In the genomic region with DNA sequence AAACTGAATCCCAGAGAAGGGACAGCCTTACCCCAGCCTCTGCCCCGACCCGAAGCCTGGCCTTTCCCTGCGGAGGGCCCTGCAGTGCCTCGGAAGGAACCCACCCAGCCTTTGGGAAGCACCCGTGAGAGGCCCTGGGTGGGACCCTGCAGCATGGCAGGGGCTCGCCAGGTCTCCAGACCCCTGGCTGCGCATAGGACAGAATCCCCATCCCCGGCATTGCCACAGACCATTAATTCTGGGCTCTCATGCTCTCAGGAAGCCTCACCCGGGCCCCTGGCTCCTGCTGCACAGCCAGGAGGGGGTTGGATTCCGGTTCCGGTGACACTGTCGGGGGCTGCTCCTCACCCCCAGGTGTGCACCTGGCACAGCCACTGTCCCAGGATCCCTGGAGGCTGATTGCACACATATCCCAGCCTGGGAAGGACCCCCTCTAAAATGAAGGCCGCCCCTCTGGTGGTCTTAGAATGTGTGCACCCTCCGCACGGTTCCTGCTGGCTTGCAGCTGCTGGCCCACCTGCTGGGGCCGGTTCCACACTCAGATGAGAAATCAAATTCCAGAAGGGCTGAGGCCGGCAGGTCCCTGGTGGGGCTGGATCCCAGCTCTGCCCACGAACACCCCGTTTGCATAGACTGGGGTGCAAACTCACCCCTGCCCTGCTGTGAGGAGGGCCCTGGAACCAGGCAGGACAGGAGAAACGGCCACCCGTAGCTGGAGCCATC, we compare ENCODE assay signal across 14 cellular contexts. TPM values are rescaled to one million over a fixed set of nuclear protein-coding genes. Genes with fewer than 3 reads are reported as not detected.
A peak's percentile ranks its signal among the peaks of the same experiment; 100 is the strongest.
DNase-seq lines count a peak whose midpoint lies in the region; ATAC-seq, FAIRE-seq and TF ChIP-seq lines count a peak whose summit lies in the region.
"Had no signal": no experiment of that assay in that cellular context is flagged by ENCODE, and none has a peak within 500 bp of the region (broad histone marks: within the 10 kb centered on the region; RNA-seq: fewer than 3 reads in every experiment).

No MANE protein-coding gene starts in this region.

- 89% methylated on average over 12 of the region's 21 CpGs for WGBS in A549 (ENCODE audit: missing lambda C conversion rate)

- no peak for TF ChIP-seq RAD21 in A549 (conservative IDR thresholded peaks at IDR 0.05 in 1 of 2, IDR thresholded peaks at IDR 0.05 in 1 of 2)

- H3K36me3 Mint-ChIP-seq in nephron progenitor cell (ENCODE audit: low read depth) (no peaks in the 10 kb centered on the region), WTC11 (no peaks in the 10 kb centered on the region)
- no peaks in the 10 kb centered on the region for H3K36me3 Mint-ChIP-seq in activated naive CD4-positive, alpha-beta T cell treated with anti-CD3 and anti-CD28 coated beads, Interleukin-2, amount 50 U/mL, for 72 hours
- H3K36me3 Mint-ChIP-seq: T-cell had no signal

- H3K27ac ChIP-seq in A549 (no peak overlapping the region; a peak in 1 of 6 replicates), HEK293 (ENCODE audit: extremely low read depth, low read depth, low read length) (no peak overlapping the region), dorsolateral prefrontal cortex (peak overlapping the region in 34 of 59 donors; percentile 1 to 82 (median 54))
- H3K27ac ChIP-seq: pancreas had no signal

- CTCF ChIA-PET in A549 (lab: Yijun Ruan, JAX) (interaction anchor here (0.7 to 4.5 kb wide), 10 partner anchors 10 to 183 kb away, joined by 3 to 29 read pairs (median 5); partner anchors contain the start of gene AGPAT2), HEK293 (lab: Yijun Ruan, JAX) (interaction anchor here (0.7 to 0.9 kb wide), 5 partner anchors 16 to 529 kb away, joined by 3 to 4 read pairs (median 3); no protein-coding TSS in a partner anchor), WTC11 (lab: Charles Lee) (no interaction called here)

- H3K4me1 ChIP-seq in A549 (peaks cover 33% of the 10 kb centered on the region), HEK293 (ENCODE audit: control insufficient read depth, insufficient read depth, low read length) (no peaks in the 10 kb centered on the region)
- H3K4me1 ChIP-seq: pancreas had no signal

- no peak for TF ChIP-seq EP300 in A549 (IDR thresholded peaks at IDR 0.05)

- no peaks in the 10 kb centered on the region for H3K9me3 ChIP-seq in A549
- H3K9me3 ChIP-seq in HEK293 (ENCODE audit: control insufficient read depth, insufficient read depth, low read depth, low read length), result no peaks in the 10 kb centered on the region
- H3K9me3 ChIP-seq: mucosa of descending colon, pancreas, transverse colon had no signal

- H3K4me2 ChIP-seq in A549, result peak overlapping the region; percentile 93; the same call in 2 of the 3 replicates

- no peak for DNase-seq in A549 (ENCODE audit: low read depth in 1 of 2, low spot score in 1 of 2)
- no peak for DNase-seq in dorsolateral prefrontal cortex
- peak; percentile 52 for DNase-seq in nephron progenitor cell
- DNase-seq in stimulated activated CD4-positive, alpha-beta T cell treated with anti-CD3 and anti-CD28 coated beads, Interleukin-2, amount 100 ng/mL, for 48 hours, result no peak
- DNase-seq in activated naive CD4-positive, alpha-beta T cell treated with anti-CD3 and anti-CD28 coated beads, Interleukin-2, amount 50 U/mL, for 72 hours (ENCODE audit: low spot score in 2 of 2), result no peak
- no peak for DNase-seq in WTC11 (ENCODE audit: low spot score)
- DNase-seq in NOMO-1 treated with dmso at 0.1 percent for 144 hours (lab: John Stamatoyannopoulos, UW; ENCODE audit: unreplicated experiment), result no peak
- DNase-seq: cortex of kidney, MM.1S, pancreas, T-cell, transverse colon had no signal

- no peak for TF ChIP-seq CTCF in A549 (IDR thresholded peaks at IDR 0.05)
- TF ChIP-seq CTCF in HEK293 (tag by site-specific recombination; IDR thresholded peaks at IDR 0.05), result no peak
- no peak for TF ChIP-seq CTCF in dorsolateral prefrontal cortex (IDR thresholded peaks at IDR 0.05 in 54 of 56, conservative IDR thresholded peaks at IDR 0.05 in 2 of 56; ENCODE audit: low read depth in 1 of 56, partially characterized antibody in 56 of 56)
- TF ChIP-seq CTCF in nephron progenitor cell (IDR thresholded peaks at IDR 0.05), result no peak
- no peak for TF ChIP-seq CTCF in WTC11 (IDR thresholded peaks at IDR 0.05)

- H3K9me3 Mint-ChIP-seq in nephron progenitor cell, result no peaks in the 10 kb centered on the region
- no peaks in the 10 kb centered on the region for H3K9me3 Mint-ChIP-seq in activated naive CD4-positive, alpha-beta T cell treated with anti-CD3 and anti-CD28 coated beads, Interleukin-2, amount 50 U/mL, for 72 hours
- H3K9me3 Mint-ChIP-seq in WTC11, result no peaks in the 10 kb centered on the region
- H3K9me3 Mint-ChIP-seq: T-cell had no signal

- no peak overlapping the region for H3K4me3 Mint-ChIP-seq in nephron progenitor cell
- no peak overlapping the region for H3K4me3 Mint-ChIP-seq in WTC11

- ATAC-seq in A549 (no peak), WTC11 (no peak)
- ATAC-seq in activated naive CD4-positive, alpha-beta T cell treated with anti-CD3 and anti-CD28 coated beads, Interleukin-2, amount 50 U/mL, for 72 hours, result no peak
- ATAC-seq: pancreas, T-cell had no signal

- no peaks in the 10 kb centered on the region for H3K36me3 ChIP-seq in HEK293 (ENCODE audit: control insufficient read depth in 2 of 2, insufficient read depth in 1 of 2, low read length in 2 of 2)
- H3K36me3 ChIP-seq: pancreas, transverse colon had no signal

- POLR2A ChIA-PET in A549 (lab: Yijun Ruan, JAX) (no interaction called here), HEK293 (lab: Yijun Ruan, JAX) (interaction anchor here (0.6 to 1.3 kb wide), 2 partner anchors 8 to 15 kb away, joined by 3 to 5 read pairs; no protein-coding TSS in a partner anchor), WTC11 (lab: Charles Lee) (no interaction called here)

- intact Hi-C loops in dorsolateral prefrontal cortex (cut with DNase I), result no loop called here

- H3K4me1 Mint-ChIP-seq in nephron progenitor cell, result peaks cover 41% of the 10 kb centered on the region
- H3K4me1 Mint-ChIP-seq in WTC11, result peaks cover 3% of the 10 kb centered on the region; the same call in 1 of the 2 replicates

- H3K27ac Mint-ChIP-seq in nephron progenitor cell (no peak overlapping the region), WTC11 (no peak overlapping the region)
- H3K27ac Mint-ChIP-seq in activated naive CD4-positive, alpha-beta T cell treated with anti-CD3 and anti-CD28 coated beads, Interleukin-2, amount 50 U/mL, for 72 hours, result no peak overlapping the region
- H3K27ac Mint-ChIP-seq: T-cell had no signal

- H3K4me3 ChIP-seq in A549 (no peak overlapping the region), HEK293 (ENCODE audit: low read depth, low read length) (no peak overlapping the region), dorsolateral prefrontal cortex (peak overlapping the region in 53 of 59 donors; percentile 6 to 72 (median 47))
- H3K4me3 ChIP-seq: mucosa of descending colon had no signal

- FAIRE-seq in A549 (lab: Jason Lieb, UNC), result no peak
- FAIRE-seq: pancreas had no signal

- no peak for TF ChIP-seq POLR2A in A549 (IDR thresholded peaks at IDR 0.05; ENCODE audit: low read length)

- H3K27me3 ChIP-seq in dorsolateral prefrontal cortex, result peaks cover 0 to 22% (median 0%) of the 10 kb centered on the region in 45 donors
- H3K27me3 ChIP-seq: pancreas had no signal

- no peaks in the 10 kb centered on the region for H3K27me3 Mint-ChIP-seq in nephron progenitor cell (ENCODE audit: low read depth, poor library complexity)
- H3K27me3 Mint-ChIP-seq in WTC11 (ENCODE audit: low read depth), result no peaks in the 10 kb centered on the region; the same call in 1 of the 2 replicates

TF ChIP-seq in A549, 52 proteins besides CTCF, POLR2A, EP300 and RAD21 (continues in another document):
- no peak for TF ChIP-seq ESRRA (IDR thresholded peaks at IDR 0.05; ENCODE audit: borderline replicate concordance, low read length)
- TF ChIP-seq HOXB13 (CRISPR knock-in tag; IDR thresholded peaks at IDR 0.05; ENCODE audit: low read depth), result no peak

TF ChIP-seq in HEK293, 187 proteins besides CTCF, POLR2A, EP300 and RAD21 (continues in another document):
- no peak for TF ChIP-seq ZBTB7A (tag by site-specific recombination; IDR thresholded peaks at IDR 0.05; ENCODE audit: low read depth)

TF ChIP-seq in WTC11, 78 proteins besides CTCF, POLR2A, EP300 and RAD21 (continues in another document):
- TF ChIP-seq SP1 (CRISPR knock-in tag; conservative IDR thresholded peaks at IDR 0.05), result no peak
- TF ChIP-seq IRF2 (CRISPR knock-in tag; IDR thresholded peaks at IDR 0.05; ENCODE audit: borderline replicate concordance, low read depth), result no peak
- no peak for TF ChIP-seq CREM (CRISPR knock-in tag; IDR thresholded peaks at IDR 0.05)

RNA-seq across cellular contexts. Expression of gene EGFL7, which starts 4.7 kb away (rescaled TPM):
- polyA plus RNA-seq in A549 (2011; rRNA removed), result 15.3 and 19.9 TPM in 2 replicates
- polyA plus RNA-seq in A549 (2012; cell fraction: cytosol; rRNA removed), result 49.6 and 71.8 TPM in 2 replicates
- 70.7 and 117 TPM in 2 replicates for polyA plus RNA-seq in A549 (2012; cell fraction: nucleus; rRNA removed)
- polyA plus RNA-seq in A549 (2017; fragmentation: RNase III; extraction: RNeasy Plus Mini Kit Qiagen cat#74134 plus additional on column Dnase treatment), result 28.9 to 34.4 TPM (median 32.3 TPM) in 3 replicates
- 3.1 and 5.9 TPM in 2 replicates for polyA minus RNA-seq in A549 (2011; rRNA and poly(A)+ RNA removed)
- total RNA-seq in dorsolateral prefrontal cortex, result 100 to 1,000 TPM in 13 of 120 experiments, 10 to 100 TPM in 107; 43.0 to 145 (median 80.4) TPM
- 1 to 10 TPM in 1 of 2 donors, under 1 TPM in 1; 0.61 to 1.6 TPM for total RNA-seq in activated naive CD4-positive, alpha-beta T cell treated with anti-CD3 and anti-CD28 coated beads, Interleukin-2, amount 50 U/mL, for 72 hours
- total RNA-seq in WTC11 (2021), result 54.6 to 64.9 TPM (median 62.8 TPM) in 3 replicates

RNA-seq across cellular contexts. Expression of gene AGPAT2, which starts 19.9 kb away (rescaled TPM):
- 32.3 and 38.6 TPM in 2 replicates for polyA plus RNA-seq in A549 (2011; rRNA removed)
- 56.2 and 86.6 TPM in 2 replicates for polyA plus RNA-seq in A549 (2012; cell fraction: cytosol; rRNA removed)
- 85.4 and 94.9 TPM in 2 replicates for polyA plus RNA-seq in A549 (2012; cell fraction: nucleus; rRNA removed)
- polyA plus RNA-seq in A549 (2017; fragmentation: RNase III; extraction: RNeasy Plus Mini Kit Qiagen cat#74134 plus additional on column Dnase treatment), result 44.3 to 49.5 TPM (median 46.3 TPM) in 3 replicates
- 39.4 and 43.6 TPM in 2 replicates for polyA minus RNA-seq in A549 (2011; rRNA and poly(A)+ RNA removed)
- total RNA-seq in dorsolateral prefrontal cortex, result 10 to 100 TPM in 91 of 120 experiments, 1 to 10 TPM in 29; 4.1 to 18.0 (median 11.6) TPM
- total RNA-seq in activated naive CD4-positive, alpha-beta T cell treated with anti-CD3 and anti-CD28 coated beads, Interleukin-2, amount 50 U/mL, for 72 hours, result 10 to 100 TPM in 1 of 2 donors, 1 to 10 TPM in 1; 7.4 to 18.9 TPM
- 40.2 to 42.2 TPM (median 41.2 TPM) in 3 replicates for total RNA-seq in WTC11 (2021)

RNA-seq across cellular contexts. Expression of gene DIPK1B, which starts 45.0 kb away (rescaled TPM):
- polyA plus RNA-seq in A549 (2011; rRNA removed) (6.7 and 8.8 TPM in 2 replicates), A549 (2017; fragmentation: RNase III; extraction: RNeasy Plus Mini Kit Qiagen cat#74134 plus additional on column Dnase treatment) (6.0 to 8.2 TPM (median 6.7 TPM) in 3 replicates)
- polyA plus RNA-seq in A549 (2012; cell fraction: cytosol; rRNA removed), result 15.7 and 24.3 TPM in 2 replicates
- polyA plus RNA-seq in A549 (2012; cell fraction: nucleus; rRNA removed), result 36.4 and 49.4 TPM in 2 replicates
- polyA minus RNA-seq in A549 (2011; rRNA and poly(A)+ RNA removed), result 4.8 and 7.3 TPM in 2 replicates
- total RNA-seq in dorsolateral prefrontal cortex (10 to 100 TPM; 12.6 to 48.9 (median 34.9) TPM), WTC11 (2021) (45.4 to 49.8 TPM (median 48.9 TPM) in 3 replicates)
- under 1 TPM in 1 of 2 donors, not detected in 1; 0.37 TPM for total RNA-seq in activated naive CD4-positive, alpha-beta T cell treated with anti-CD3 and anti-CD28 coated beads, Interleukin-2, amount 50 U/mL, for 72 hours

Comparison
In these comparisons a context has a peak if more than half of its experiments do, and no peak if none do; other contexts are left out.
1. H3K27ac ChIP-seq: peak in dorsolateral prefrontal cortex (34 of 59); none in A549 (0 of 2) and HEK293 (single experiment).
2. H3K4me3 ChIP-seq: peak in dorsolateral prefrontal cortex (53 of 59); none in A549 (single experiment) and HEK293 (single experiment).
3. RNA of gene EGFL7, which starts 4.7 kb away (total RNA-seq): 43.0 to 145 TPM in dorsolateral prefrontal cortex and 54.6 to 64.9 TPM in WTC11; 0.61 to 1.6 TPM in activated naive CD4-positive, alpha-beta T cell treated with anti-CD3 and anti-CD28 coated beads, Interleukin-2, amount 50 U/mL, for 72 hours; every median in the first group is over 10 times any median in the second.
4. RNA of gene DIPK1B, which starts 45.0 kb away (total RNA-seq): 45.4 to 49.8 TPM in WTC11 and 12.6 to 48.9 TPM in dorsolateral prefrontal cortex; 0.37 TPM in activated naive CD4-positive, alpha-beta T cell treated with anti-CD3 and anti-CD28 coated beads, Interleukin-2, amount 50 U/mL, for 72 hours; every median in the first group is over 4 times any median in the second.